ENCODE assay signal across 8 cellular contexts in the genomic region with DNA sequence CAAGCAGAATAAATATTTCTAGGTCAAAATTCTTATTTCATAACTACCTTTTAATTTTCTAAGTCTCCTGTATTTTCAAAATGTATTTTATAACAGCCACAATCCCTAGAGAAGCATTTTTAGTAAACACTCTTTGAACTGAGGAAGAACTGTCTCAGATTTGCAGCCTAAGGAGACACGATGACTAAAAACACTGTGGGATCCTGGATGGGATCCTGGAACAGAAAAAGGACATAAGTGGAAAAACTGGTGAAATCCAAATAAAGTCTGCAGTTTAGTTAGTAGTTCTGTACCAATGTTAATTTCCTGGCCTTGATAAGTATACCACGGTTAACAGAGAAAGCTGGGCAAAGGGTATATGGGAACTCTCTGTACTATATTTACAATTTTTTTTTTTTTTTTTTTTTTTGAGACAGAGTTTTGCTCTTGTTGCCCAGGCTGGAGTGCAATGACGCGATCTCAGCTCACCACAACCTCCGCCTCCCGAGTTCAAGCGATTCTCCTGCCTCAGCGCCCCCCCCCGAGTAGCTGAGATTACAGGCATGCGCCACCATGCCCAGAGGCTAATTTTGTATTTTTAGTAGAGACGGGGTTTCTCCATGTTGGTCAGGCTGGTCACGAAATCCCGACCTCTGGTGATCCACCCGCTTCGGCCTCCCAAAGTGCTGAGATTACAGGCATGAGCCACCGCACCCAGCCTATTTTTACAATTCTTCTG.
DNase-seq lines count a peak whose midpoint lies in the region; ATAC-seq and TF ChIP-seq lines count a peak whose summit lies in the region.
"Not testable (repeated sequence)": the region's sequence is repeated elsewhere in the genome, so short reads cannot be mapped to it uniquely, and the experiment has no call there.

No MANE protein-coding gene starts in this region.

- not testable (repeated sequence) for H3K36me3 ChIP-seq in CD4-positive, CD25-positive, alpha-beta regulatory T cell (ENCODE audit: control insufficient read depth, insufficient read depth, low read length); Panc1 (ENCODE audit: control insufficient read depth, insufficient read depth, low read length); brain microvascular endothelial cell (replicated peaks)

- ATAC-seq in CD4-positive, CD25-positive, alpha-beta regulatory T cell (ENCODE audit: low read depth in 2 of 2): not testable (repeated sequence)
- ATAC-seq in Panc1: 0 out of 2 replicates have a peak, but pooled peaks have one; percentile 25
- ATAC-seq in sciatic nerve: peak; percentile 28

- H3K27ac ChIP-seq in CD4-positive, CD25-positive, alpha-beta regulatory T cell (ENCODE audit: insufficient read depth, low read length, poor library complexity, severe bottlenecking): not testable (repeated sequence)
- H3K27ac ChIP-seq in Panc1 (ENCODE audit: low read length): peak overlapping the region; percentile 84
- peak overlapping the region; percentile 91 for H3K27ac ChIP-seq in brain microvascular endothelial cell
- H3K27ac ChIP-seq in epithelial cell of prostate: peak overlapping the region; percentile 96

- peak in 1 of 3 donors; percentile 26 for DNase-seq in CD4-positive, CD25-positive, alpha-beta regulatory T cell
- DNase-seq in HFFc6; Panc1 (ENCODE audit: low read depth, low spot score); activated T-cell treated with anti-CD3 and anti-CD28 coated beads, Interleukin-2, amount 50 U/mL, for 24 hours; epithelial cell of prostate (ENCODE audit: low read depth, low spot score); sciatic nerve (ENCODE audit: low spot score): not testable (repeated sequence)
- DNase-seq in T-helper 2 cell: peak in 4 of 5 experiments; percentile 17 to 56 (median 35)
- DNase-seq in brain microvascular endothelial cell: peak; percentile 73

- not testable (repeated sequence) for H3K4me1 ChIP-seq in CD4-positive, CD25-positive, alpha-beta regulatory T cell (ENCODE audit: control insufficient read depth, insufficient read depth, low read length, poor library complexity, severe bottlenecking)
- peaks cover 51% of the 10 kb centered on the region for H3K4me1 ChIP-seq in Panc1 (ENCODE audit: control insufficient read depth, insufficient read depth, low read length)

- CTCF ChIA-PET in Panc1 (lab: Charles Lee): interaction anchor here (0.6 to 1.2 kb wide), 2 partner anchors 26 to 576 kb away, joined by 9 to 14 read pairs; no protein-coding TSS in a partner anchor

- intact Hi-C loops in Panc1 (cut with micrococcal nuclease; ENCODE audit: unreplicated experiment); sciatic nerve (cut with DNase I): not testable (repeated sequence)

- not testable (repeated sequence) for TF ChIP-seq CTCF in HFFc6 (IDR thresholded peaks at IDR 0.05); Panc1 (IDR thresholded peaks at IDR 0.05); brain microvascular endothelial cell (IDR thresholded peaks at IDR 0.05; ENCODE audit: low read depth, low read length, missing control alignments)

- not testable (repeated sequence) for H3K27me3 ChIP-seq in CD4-positive, CD25-positive, alpha-beta regulatory T cell (ENCODE audit: control insufficient read depth, insufficient read depth, low read length); Panc1 (ENCODE audit: control insufficient read depth, insufficient read depth, low read length); brain microvascular endothelial cell (replicated peaks)

- H3K4me3 ChIP-seq in CD4-positive, CD25-positive, alpha-beta regulatory T cell (ENCODE audit: low read depth, low read length): peak overlapping the region; percentile 37
- H3K4me3 ChIP-seq in Panc1 (ENCODE audit: low read depth in 2 of 2, low read length in 2 of 2) (peak overlapping the region; percentile 17 to 53), brain microvascular endothelial cell (ENCODE audit: low read depth, low read length) (peak overlapping the region; percentile 1)

- POLR2A ChIA-PET in Panc1 (lab: Charles Lee): not testable (repeated sequence)

- in situ Hi-C loops in Panc1 (cut with HindIII; ENCODE audit: low pct_unique_long_range_greater_than_20kb, low sequenced_read_pairs); brain microvascular endothelial cell (cut with HindIII; ENCODE audit: low pct_ligation_motif_present, low sequenced_read_pairs): not testable (repeated sequence)

- H3K4me1 Mint-ChIP-seq in CD4-positive, CD25-positive, alpha-beta regulatory T cell: peaks cover 0 to 47% (median 30%) of the 10 kb centered on the region in 4 donors
- peaks cover 82% of the 10 kb centered on the region for H3K4me1 Mint-ChIP-seq in HFFc6 (ENCODE audit: low read depth)
- H3K4me1 Mint-ChIP-seq in activated T-cell treated with anti-CD3 and anti-CD28 coated beads, Interleukin-2, amount 50 U/mL, for 24 hours (ENCODE audit: low read depth): peaks cover 85% of the 10 kb centered on the region

- H3K9me3 ChIP-seq in CD4-positive, CD25-positive, alpha-beta regulatory T cell (ENCODE audit: control insufficient read depth in 2 of 2, low read length in 2 of 2); Panc1 (ENCODE audit: control insufficient read depth, insufficient read depth, low read depth, low read length): not testable (repeated sequence)

- BruUV-seq in Panc1 (replicated peaks; lab: Mats Ljungman, UMichigan): not testable (repeated sequence)

- H3K4me3 Mint-ChIP-seq in CD4-positive, CD25-positive, alpha-beta regulatory T cell: peak overlapping the region in 3 of 4 donors; percentile 2 to 32 (median 13)
- peak overlapping the region; percentile 83; the same call in 1 of the 2 replicates for H3K4me3 Mint-ChIP-seq in HFFc6
- peak overlapping the region; percentile 66 for H3K4me3 Mint-ChIP-seq in activated T-cell treated with anti-CD3 and anti-CD28 coated beads, Interleukin-2, amount 50 U/mL, for 24 hours

- H3K27me3 Mint-ChIP-seq in CD4-positive, CD25-positive, alpha-beta regulatory T cell; HFFc6 (ENCODE audit: insufficient read depth): not testable (repeated sequence)
- H3K27me3 Mint-ChIP-seq in activated T-cell treated with anti-CD3 and anti-CD28 coated beads, Interleukin-2, amount 50 U/mL, for 24 hours: peaks cover 34% of the 10 kb centered on the region

- not testable (repeated sequence) for H3K36me3 Mint-ChIP-seq in CD4-positive, CD25-positive, alpha-beta regulatory T cell
- H3K36me3 Mint-ChIP-seq in HFFc6 (ENCODE audit: low read depth): peaks cover 15% of the 10 kb centered on the region; the same call in 1 of the 2 replicates
- H3K36me3 Mint-ChIP-seq in activated T-cell treated with anti-CD3 and anti-CD28 coated beads, Interleukin-2, amount 50 U/mL, for 24 hours (ENCODE audit: low read depth): peaks cover 73% of the 10 kb centered on the region

- peak overlapping the region in 1 of 3 donors; percentile 59 for H3K27ac Mint-ChIP-seq in CD4-positive, CD25-positive, alpha-beta regulatory T cell
- H3K27ac Mint-ChIP-seq in HFFc6: peak overlapping the region; percentile 91
- peak overlapping the region; percentile 87 for H3K27ac Mint-ChIP-seq in activated T-cell treated with anti-CD3 and anti-CD28 coated beads, Interleukin-2, amount 50 U/mL, for 24 hours

- not testable (repeated sequence) for H3K9me3 Mint-ChIP-seq in CD4-positive, CD25-positive, alpha-beta regulatory T cell; HFFc6; activated T-cell treated with anti-CD3 and anti-CD28 coated beads, Interleukin-2, amount 50 U/mL, for 24 hours

Comparison
In these comparisons a context has a peak if more than half of its experiments do, and no peak if none do; other contexts are left out.
1. H3K4me3 Mint-ChIP-seq: peak in every context shown above with its lines; median percentile 83 in HFFc6; 66 in activated T-cell treated with anti-CD3 and anti-CD28 coated beads, Interleukin-2, amount 50 U/mL, for 24 hours; 13 in CD4-positive, CD25-positive, alpha-beta regulatory T cell.